Comparison of ENCODE assay signal across 1 cellular context in genomic region chr9:134322781-134323241, GRCh38.
TF ChIP-seq lines count a peak whose summit lies in the region.

No MANE protein-coding gene starts in this region.

TF ChIP-seq in liver, 16 proteins besides CTCF, POLR2A, EP300 and RAD21 (continued from another document):
- TF ChIP-seq, protein P1, sequence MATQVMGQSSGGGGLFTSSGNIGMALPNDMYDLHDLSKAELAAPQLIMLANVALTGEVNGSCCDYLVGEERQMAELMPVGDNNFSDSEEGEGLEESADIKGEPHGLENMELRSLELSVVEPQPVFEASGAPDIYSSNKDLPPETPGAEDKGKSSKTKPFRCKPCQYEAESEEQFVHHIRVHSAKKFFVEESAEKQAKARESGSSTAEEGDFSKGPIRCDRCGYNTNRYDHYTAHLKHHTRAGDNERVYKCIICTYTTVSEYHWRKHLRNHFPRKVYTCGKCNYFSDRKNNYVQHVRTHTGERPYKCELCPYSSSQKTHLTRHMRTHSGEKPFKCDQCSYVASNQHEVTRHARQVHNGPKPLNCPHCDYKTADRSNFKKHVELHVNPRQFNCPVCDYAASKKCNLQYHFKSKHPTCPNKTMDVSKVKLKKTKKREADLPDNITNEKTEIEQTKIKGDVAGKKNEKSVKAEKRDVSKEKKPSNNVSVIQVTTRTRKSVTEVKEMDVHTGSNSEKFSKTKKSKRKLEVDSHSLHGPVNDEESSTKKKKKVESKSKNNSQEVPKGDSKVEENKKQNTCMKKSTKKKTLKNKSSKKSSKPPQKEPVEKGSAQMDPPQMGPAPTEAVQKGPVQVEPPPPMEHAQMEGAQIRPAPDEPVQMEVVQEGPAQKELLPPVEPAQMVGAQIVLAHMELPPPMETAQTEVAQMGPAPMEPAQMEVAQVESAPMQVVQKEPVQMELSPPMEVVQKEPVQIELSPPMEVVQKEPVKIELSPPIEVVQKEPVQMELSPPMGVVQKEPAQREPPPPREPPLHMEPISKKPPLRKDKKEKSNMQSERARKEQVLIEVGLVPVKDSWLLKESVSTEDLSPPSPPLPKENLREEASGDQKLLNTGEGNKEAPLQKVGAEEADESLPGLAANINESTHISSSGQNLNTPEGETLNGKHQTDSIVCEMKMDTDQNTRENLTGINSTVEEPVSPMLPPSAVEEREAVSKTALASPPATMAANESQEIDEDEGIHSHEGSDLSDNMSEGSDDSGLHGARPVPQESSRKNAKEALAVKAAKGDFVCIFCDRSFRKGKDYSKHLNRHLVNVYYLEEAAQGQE (IDR thresholded peaks at IDR 0.05), result no peak
- TF ChIP-seq HNF4A (conservative IDR thresholded peaks at IDR 0.05), result no peak
- TF ChIP-seq JUND (IDR thresholded peaks at IDR 0.05), result no peak
- no peak for TF ChIP-seq YY1 (IDR thresholded peaks at IDR 0.05)
- TF ChIP-seq FOXA1 (IDR thresholded peaks at IDR 0.05), result no peak
- no peak for TF ChIP-seq GABPA (IDR thresholded peaks at IDR 0.05 in 1 of 2, conservative IDR thresholded peaks at IDR 0.05 in 1 of 2)
- no peak for TF ChIP-seq RXRA (IDR thresholded peaks at IDR 0.05)
- no peak for TF ChIP-seq NR2F2 (IDR thresholded peaks at IDR 0.05)
- TF ChIP-seq FOXA2 (IDR thresholded peaks at IDR 0.05), result no peak
